Comparison of ENCODE assay signal across 5 cellular contexts in genomic region chr3:96330795-96331194, GRCh38.
"Had no signal": no experiment of that assay in that cellular context is flagged by ENCODE, and none has a peak within 500 bp of the region (broad histone marks: within the 10 kb centered on the region; RNA-seq: fewer than 3 reads in every experiment).

No MANE protein-coding gene starts in this region.

- H3K27ac ChIP-seq: GM23248, HL-60 had no signal

- H3K27me3 Mint-ChIP-seq: IgD-negative memory B cell had no signal

- H3K36me3 Mint-ChIP-seq: IgD-negative memory B cell had no signal

- H3K27ac Mint-ChIP-seq: IgD-negative memory B cell had no signal

- H3K4me3 ChIP-seq: GM23248 had no signal

- H3K9me3 Mint-ChIP-seq: H9 had no signal

- DNase-seq: GM23248, H9, KBM-7 had no signal

- H3K4me3 Mint-ChIP-seq: H9, IgD-negative memory B cell had no signal
